ENCODE assay signal across 2 cellular contexts in genomic region chr13:59780058-59780457, GRCh38.
A peak's percentile ranks its signal among the peaks of the same experiment; 100 is the strongest.
TF ChIP-seq lines count a peak whose summit lies in the region.

No MANE protein-coding gene starts in this region.

TF ChIP-seq in SK-N-SH, 30 proteins besides CTCF, POLR2A, EP300 and RAD21 (continued from another document):
- TF ChIP-seq REST (IDR thresholded peaks at IDR 0.05; ENCODE audit: low read depth, low read length) (no peak), IRF3 (IDR thresholded peaks at IDR 0.05; ENCODE audit: low read depth, low read length) (no peak), NFIC (IDR thresholded peaks at IDR 0.05; ENCODE audit: borderline replicate concordance) (peak; percentile 9; the same call in 1 of the 2 replicates), YY1 (IDR thresholded peaks at IDR 0.05; ENCODE audit: low read depth) (no peak), RXRA (IDR thresholded peaks at IDR 0.05; ENCODE audit: borderline replicate concordance, low read depth) (no peak), JUND (IDR thresholded peaks at IDR 0.05) (0 out of 2 replicates have a peak, but pooled peaks have one; percentile 20), ZBTB33 (IDR thresholded peaks at IDR 0.05; ENCODE audit: borderline replicate concordance, low read depth) (no peak), USF1 (IDR thresholded peaks at IDR 0.05; ENCODE audit: borderline replicate concordance, low read depth) (no peak), GABPA (IDR thresholded peaks at IDR 0.05; ENCODE audit: low read depth) (no peak)

TF ChIP-seq in SK-N-SH treated with all-trans-retinoic acid at 6 μM for 48 hours, 23 proteins besides CTCF, POLR2A, EP300 and RAD21 (continued from another document):
- no peak for TF ChIP-seq TSHZ2 (CRISPR knock-in tag; IDR thresholded peaks at IDR 0.05)
- no peak for TF ChIP-seq ISL1 (CRISPR knock-in tag; IDR thresholded peaks at IDR 0.05)
- no peak for TF ChIP-seq GLIS3 (CRISPR knock-in tag; IDR thresholded peaks at IDR 0.05)
